Comparison of ENCODE assay signal across 24 cellular contexts in the genomic region with DNA sequence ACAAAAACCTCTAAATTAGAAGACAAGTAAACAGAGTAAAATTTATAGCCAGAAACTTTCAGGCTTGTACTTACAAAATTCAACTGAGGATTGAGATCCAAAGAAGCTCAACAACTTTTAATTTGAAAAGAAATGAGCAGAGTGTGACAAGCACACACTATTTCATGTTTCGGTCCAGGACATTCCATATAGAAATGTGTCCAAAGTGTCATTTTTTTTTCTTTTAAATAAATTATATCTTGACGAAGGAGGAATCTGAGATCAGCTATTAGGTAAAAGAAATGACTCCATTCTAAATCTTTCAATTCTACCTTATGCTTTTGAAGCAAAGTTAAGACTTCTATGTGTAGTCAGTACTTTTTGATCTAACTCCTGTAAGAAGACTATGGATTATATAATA. TPM values are rescaled to one million over a fixed set of nuclear protein-coding genes. Genes with fewer than 3 reads are reported as not detected.
A peak's percentile ranks its signal among the peaks of the same experiment; 100 is the strongest.
DNase-seq lines count a peak whose midpoint lies in the region; ATAC-seq and TF ChIP-seq lines count a peak whose summit lies in the region.
"Had no signal": no experiment of that assay in that cellular context is flagged by ENCODE, and none has a peak within 500 bp of the region (broad histone marks: within the 10 kb centered on the region; RNA-seq: fewer than 3 reads in every experiment).

No MANE protein-coding gene starts in this region.

- intact Hi-C loops in activated T-helper 2 cell treated with anti-CD3 and anti-CD28 coated beads, Interferon-gamma antibody, Interleukin-2, Interleukin-4, amounts not matched to agents 10 μg/mL and 5 μg/mL and 100 μg/mL, durations not matched to agents 14 hours and 24 hours and 36 hours (cut with micrococcal nuclease) = loop anchor here (10.0 kb wide), 1 partner anchor 116 kb away; the partner anchor contains the start of gene ATIC

- ATAC-seq in GM19351 (IDR thresholded peaks at IDR 0.05; ENCODE audit: unreplicated experiment) = no peak
- ATAC-seq: body of pancreas, esophagus mucosa had no signal

- H3K4me3 Mint-ChIP-seq in activated T-helper 2 cell treated with anti-CD3 and anti-CD28 coated beads, Interferon-gamma antibody, Interleukin-2, Interleukin-4, amounts not matched to agents 10 μg/mL and 5 μg/mL and 100 μg/mL, durations not matched to agents 14 hours and 24 hours and 36 hours (ENCODE audit: low read depth) = no peak overlapping the region
- H3K4me3 Mint-ChIP-seq: activated naive CD4-positive, alpha-beta T cell treated with anti-CD3 and anti-CD28 coated beads for 36 hours; B cell had no signal

- no peaks in the 10 kb centered on the region for H3K9me3 Mint-ChIP-seq in activated T-helper 2 cell treated with anti-CD3 and anti-CD28 coated beads, Interferon-gamma antibody, Interleukin-2, Interleukin-4, amounts not matched to agents 10 μg/mL and 5 μg/mL and 100 μg/mL, durations not matched to agents 14 hours and 24 hours and 36 hours
- H3K9me3 Mint-ChIP-seq: activated naive CD4-positive, alpha-beta T cell treated with anti-CD3 and anti-CD28 coated beads for 36 hours had no signal

- TF ChIP-seq CTCF in AG09309 (IDR thresholded peaks at IDR 0.05; ENCODE audit: control insufficient read depth, insufficient read depth, low read depth, low read length, missing control alignments) (no peak), fibroblast of villous mesenchyme (IDR thresholded peaks at IDR 0.05; ENCODE audit: insufficient read depth, low read depth, low read length) (no peak), GM20000 (IDR thresholded peaks at IDR 0.05; ENCODE audit: extremely low read depth, missing control alignments) (no peak)

- no peak overlapping the region for H3K27ac Mint-ChIP-seq in activated T-helper 2 cell treated with anti-CD3 and anti-CD28 coated beads, Interferon-gamma antibody, Interleukin-2, Interleukin-4, amounts not matched to agents 10 μg/mL and 5 μg/mL and 100 μg/mL, durations not matched to agents 14 hours and 24 hours and 36 hours
- H3K27ac Mint-ChIP-seq: activated naive CD4-positive, alpha-beta T cell treated with anti-CD3 and anti-CD28 coated beads for 36 hours; B cell had no signal

- peaks cover 54% of the 10 kb centered on the region for H3K27me3 Mint-ChIP-seq in activated T-helper 2 cell treated with anti-CD3 and anti-CD28 coated beads, Interferon-gamma antibody, Interleukin-2, Interleukin-4, amounts not matched to agents 10 μg/mL and 5 μg/mL and 100 μg/mL, durations not matched to agents 14 hours and 24 hours and 36 hours (ENCODE audit: low read depth)

- H3K36me3 Mint-ChIP-seq in activated T-helper 2 cell treated with anti-CD3 and anti-CD28 coated beads, Interferon-gamma antibody, Interleukin-2, Interleukin-4, amounts not matched to agents 10 μg/mL and 5 μg/mL and 100 μg/mL, durations not matched to agents 14 hours and 24 hours and 36 hours (ENCODE audit: low read depth) = no peaks in the 10 kb centered on the region

- H3K4me1 Mint-ChIP-seq in activated T-helper 2 cell treated with anti-CD3 and anti-CD28 coated beads, Interferon-gamma antibody, Interleukin-2, Interleukin-4, amounts not matched to agents 10 μg/mL and 5 μg/mL and 100 μg/mL, durations not matched to agents 14 hours and 24 hours and 36 hours (ENCODE audit: low read depth) = peaks cover 6% of the 10 kb centered on the region

- H3K4me3 ChIP-seq in AG09309 (ENCODE audit: control insufficient read depth, low read depth, low read length) (peak overlapping the region; percentile 89), fibroblast of villous mesenchyme (ENCODE audit: low read depth, low read length) (peak overlapping the region; percentile 90), skeletal muscle cell (ENCODE audit: low read depth, low read length) (peak overlapping the region; percentile 58)
- H3K4me3 ChIP-seq: body of pancreas had no signal

- no peak for DNase-seq in AG09309 (ENCODE audit: low read depth)
- peak; percentile 12 for DNase-seq in astrocyte of the hippocampus (ENCODE audit: low read depth, low spot score)
- peak; percentile 7 for DNase-seq in fibroblast of villous mesenchyme (ENCODE audit: low read depth)
- DNase-seq in skeletal muscle cell (ENCODE audit: low read depth) = no peak
- no peak for DNase-seq in activated T-helper 2 cell treated with anti-CD3 and anti-CD28 coated beads, Interferon-gamma antibody, Interleukin-2, Interleukin-4, amounts not matched to agents 10 μg/mL and 5 μg/mL and 100 μg/mL, durations not matched to agents 14 hours and 24 hours and 36 hours (ENCODE audit: low spot score)
- no peak for DNase-seq in EL
- no peak for DNase-seq in GM20000 (ENCODE audit: low spot score)
- DNase-seq: activated CD4-positive, alpha-beta T cell treated with anti-CD3 and anti-CD28 coated beads, Interleukin-2, amount 50 U/mL, for 4 hours; activated naive CD4-positive, alpha-beta T cell treated with anti-CD3 and anti-CD28 coated beads for 36 hours; body of pancreas; Calu3; dorsolateral prefrontal cortex; hippocampal formation; mesendoderm; NCI-H1092 treated with DMSO at 0.1 percent for 48 hours; NCI-H526 treated with DMSO at 0.1 percent for 48 hours; retina; SHP77 treated with DMSO at 0.1 percent for 48 hours; stimulated activated naive CD4-positive, alpha-beta T cell treated with Interleukin-2 at 50 U/mL for 16 hours; T-helper 2 cell; WERI-Rb-1 had no signal

RNA-seq across cellular contexts. Expression of gene FN1, which starts 4.6 kb away (rescaled TPM):
- total RNA-seq in fibroblast of villous mesenchyme = 1,807 and 3,312 TPM in 2 replicates
- total RNA-seq in activated T-helper 2 cell treated with anti-CD3 and anti-CD28 coated beads, Interferon-gamma antibody, Interleukin-2, Interleukin-4, amounts not matched to agents 10 μg/mL and 5 μg/mL and 100 μg/mL, durations not matched to agents 14 hours and 24 hours and 36 hours = 4.5 and 6.3 TPM in 2 replicates

Comparison
In these comparisons a context has a peak if more than half of its experiments do, and no peak if none do; other contexts are left out.
1. DNase-seq: peak in astrocyte of the hippocampus (single experiment) and fibroblast of villous mesenchyme (single experiment); none in AG09309 (single experiment), skeletal muscle cell (single experiment), activated T-helper 2 cell treated with anti-CD3 and anti-CD28 coated beads, Interferon-gamma antibody, Interleukin-2, Interleukin-4, amounts not matched to agents 10 μg/mL and 5 μg/mL and 100 μg/mL, durations not matched to agents 14 hours and 24 hours and 36 hours (single experiment), EL (single experiment) and GM20000 (single experiment).
2. RNA of gene FN1, which starts 4.6 kb away (total RNA-seq): 1,807 to 3,312 TPM in fibroblast of villous mesenchyme; 4.5 to 6.3 TPM in activated T-helper 2 cell treated with anti-CD3 and anti-CD28 coated beads, Interferon-gamma antibody, Interleukin-2, Interleukin-4, amounts not matched to agents 10 μg/mL and 5 μg/mL and 100 μg/mL, durations not matched to agents 14 hours and 24 hours and 36 hours; every median in the first group is over 100 times any median in the second.
3. Peak in every context shown above with its lines, with median percentiles within 50 percentile points of each other: H3K4me3 ChIP-seq.